In the genomic region with DNA sequence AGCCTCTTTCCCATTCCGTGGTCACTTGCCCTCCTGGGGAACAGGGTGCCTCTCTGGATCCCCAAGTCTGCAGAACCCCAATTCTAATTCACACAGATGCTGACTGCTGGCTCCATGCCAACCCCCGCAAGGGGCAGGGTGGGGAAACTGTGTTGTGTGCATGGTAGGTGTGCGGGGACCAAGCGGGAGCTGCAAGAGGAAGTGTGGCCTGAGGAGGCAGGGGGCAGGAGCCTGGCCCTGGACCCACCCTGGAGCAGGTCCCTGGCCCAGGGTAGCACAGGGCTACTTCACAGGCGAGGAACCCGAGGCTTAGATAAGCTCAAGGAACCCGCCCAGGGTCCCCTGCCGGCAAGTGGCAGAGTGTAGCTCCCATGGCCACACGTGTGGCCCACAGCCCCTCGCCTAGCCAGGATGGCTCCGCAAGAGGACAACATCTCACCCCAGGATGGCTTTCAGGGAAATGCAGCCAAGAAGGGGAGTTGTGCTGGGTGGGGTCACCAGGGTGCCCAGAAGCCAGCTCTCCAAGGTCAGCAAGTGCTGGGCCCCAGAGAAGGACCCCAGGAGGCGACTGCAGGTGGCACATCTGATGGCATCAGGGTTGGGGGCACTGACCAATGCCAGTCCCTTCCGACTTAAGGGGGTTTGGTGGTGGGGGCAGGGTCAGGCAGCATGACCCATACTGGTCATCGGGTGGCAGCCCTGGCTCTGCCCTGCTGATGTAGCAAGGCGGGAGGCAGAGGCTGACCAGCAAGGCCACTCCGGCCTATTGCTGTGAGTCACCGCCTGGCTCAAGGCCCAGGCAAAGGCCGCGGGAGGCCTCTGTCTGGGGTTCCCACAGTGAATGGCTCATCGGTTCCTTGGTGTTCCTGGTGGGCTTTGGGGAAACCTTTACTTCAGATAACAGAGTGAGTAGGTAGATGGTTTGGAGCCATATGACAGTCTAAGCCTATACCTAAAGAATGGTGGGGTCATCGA, we compare ENCODE assay signal across 8 cellular contexts. TPM values are rescaled to one million over a fixed set of nuclear protein-coding genes. Genes with fewer than 3 reads are reported as not detected.
DNase-seq lines count a peak whose midpoint lies in the region; ATAC-seq and TF ChIP-seq lines count a peak whose summit lies in the region.

No MANE protein-coding gene starts in this region.

- CTCF ChIA-PET in MCF 10A (lab: Yijun Ruan, JAX), result interaction anchor here (0.5 to 2.1 kb wide), 6 partner anchors 8 to 281 kb away, joined by 3 to 11 read pairs (median 4); no protein-coding TSS in a partner anchor

- H3K9me3 Mint-ChIP-seq in MCF 10A (ENCODE audit: unreplicated experiment), result no peaks in the 10 kb centered on the region

- H3K4me3 ChIP-seq in spleen, result no peak overlapping the region

- H3K27ac Mint-ChIP-seq in MCF 10A (ENCODE audit: low read depth, unreplicated experiment), result peak overlapping the region; percentile 57

- no TSS peak for BruUV-seq in MCF 10A (replicated peaks; lab: Mats Ljungman, UMichigan)

- peaks cover 28% of the 10 kb centered on the region for H3K4me1 Mint-ChIP-seq in MCF 10A (ENCODE audit: insufficient read depth, unreplicated experiment)

- H3K27me3 ChIP-seq in spleen (replicated peaks in 1 of 7), result peaks cover 0 to 54% (median 0%) of the 10 kb centered on the region in 7 donors

- no peaks in the 10 kb centered on the region for H3K36me3 ChIP-seq in spleen

- no peaks in the 10 kb centered on the region for H3K9me3 ChIP-seq in spleen

- POLR2A ChIA-PET in MCF 10A (lab: Yijun Ruan, JAX), result no interaction called here

- ATAC-seq in HG03097 (IDR thresholded peaks at IDR 0.05; ENCODE audit: low FRiP score, unreplicated experiment) (no peak), GM18517 (IDR thresholded peaks at IDR 0.05; ENCODE audit: unreplicated experiment) (no peak), HG03025 (IDR thresholded peaks at IDR 0.05; ENCODE audit: low FRiP score, unreplicated experiment) (no peak)

- TF ChIP-seq POLR2A in spleen (IDR thresholded peaks at IDR 0.05), result no peak

- peaks cover 7 to 62% (median 31%) of the 10 kb centered on the region in 6 donors for H3K4me1 ChIP-seq in spleen

- intact Hi-C loops in MCF 10A (cut with micrococcal nuclease) (loop anchor here (2.0 kb wide), 1 partner anchor 39 kb away; no protein-coding TSS in a partner anchor), spleen (cut with DNase I; ENCODE audit: low total_unique reads) (no loop called here)

- H3K4me3 Mint-ChIP-seq in MCF 10A (ENCODE audit: unreplicated experiment), result no peak overlapping the region

- no peak for TF ChIP-seq CTCF in MCF 10A (IDR thresholded peaks at IDR 0.05; ENCODE audit: unreplicated experiment)
- TF ChIP-seq CTCF in spleen (IDR thresholded peaks at IDR 0.05 in 8 of 11, conservative IDR thresholded peaks at IDR 0.05 in 3 of 11), result no peak

- 50 to 71% (median 61%) methylated on average over 12 to 21 of the region's 21 CpGs for WGBS in spleen, 5 donors

- H3K36me3 Mint-ChIP-seq in MCF 10A (ENCODE audit: insufficient read depth, unreplicated experiment), result no peaks in the 10 kb centered on the region

- peak overlapping the region in 4 of 8 donors; percentile 13 to 50 (median 34) for H3K27ac ChIP-seq in spleen

- DNase-seq in HCEC 1CT (peak; percentile 91), MCF 10A (ENCODE audit: unreplicated experiment) (peak; percentile 86), iris pigment epithelial cell (ENCODE audit: low read depth) (peak; percentile 95), spleen (peak; percentile 84), NCI-H2029 treated with DMSO at 0.1 percent for 48 hours (lab: John Stamatoyannopoulos, UW) (no peak)

- H3K27me3 Mint-ChIP-seq in MCF 10A (ENCODE audit: insufficient read depth, unreplicated experiment), result no peaks in the 10 kb centered on the region

RNA-seq across cellular contexts. Expression of a gene that starts 37.3 kb away (rescaled TPM):
- total RNA-seq in MCF 10A (2022) (9.5 and 11.6 TPM in 2 replicates), spleen (10 to 100 TPM in 2 of 7 donors, 1 to 10 TPM in 5; 4.6 to 15.5 (median 6.9) TPM)
- 1 to 10 TPM; 1.8 to 2.2 (median 2.2) TPM for polyA plus RNA-seq in spleen
